Comparison of ENCODE assay signal across 19 cellular contexts in the genomic region with DNA sequence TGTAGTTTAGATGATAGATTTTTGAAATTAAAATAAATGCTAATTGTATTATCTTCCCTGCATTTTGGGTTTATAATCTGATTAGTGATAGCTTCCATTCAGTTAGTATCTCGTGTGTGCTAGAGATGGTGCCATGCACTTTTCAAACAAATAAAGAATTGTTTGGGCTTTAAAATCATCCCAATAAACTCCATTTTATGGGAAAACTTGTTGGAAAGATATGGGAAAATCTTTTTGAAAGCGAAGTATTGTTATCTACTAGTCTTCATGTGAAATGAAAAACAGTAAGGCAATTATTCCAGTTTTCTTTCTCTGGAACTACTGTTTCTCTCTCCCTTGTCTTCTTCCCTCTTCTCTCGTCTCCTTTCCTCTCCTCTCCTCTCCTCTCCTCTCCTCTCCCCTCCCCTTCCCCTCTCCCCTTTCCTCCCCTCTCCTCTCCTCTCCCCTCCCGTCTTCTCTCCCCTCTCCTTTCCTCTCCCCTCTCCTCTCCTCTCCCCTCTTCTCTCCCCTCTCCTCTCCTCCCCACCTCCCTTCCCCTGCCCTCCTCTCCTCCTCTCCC. TPM values are rescaled to one million over a fixed set of nuclear protein-coding genes. Genes with fewer than 3 reads are reported as not detected.
"Had no signal": no experiment of that assay in that cellular context is flagged by ENCODE, and none has a peak within 500 bp of the region (broad histone marks: within the 10 kb centered on the region; RNA-seq: fewer than 3 reads in every experiment).

No MANE protein-coding gene starts in this region.

- ATAC-seq: Panc1, PC-3, SK-N-SH treated with all-trans-retinoic acid at 6 μM for 48 hours had no signal

- H3K27ac ChIP-seq: RWPE1 had no signal

- DNase-seq: IMR-90; Karpas-422; KG1; MM.1S; NCI-H1092 treated with DMSO at 0.1 percent for 48 hours; NCI-H1436; NCI-H187; NCI-H2081 treated with DMSO at 0.1 percent for 48 hours; NCI-H446; NCI-H510A; NCI-H524 treated with DMSO at 0.1 percent for 48 hours; NCI-H82; NK-92 treated with Interleukin-12 subunit alpha and Interleukin-12 subunit beta, amount 100 ng/mL, for 24 hours; PC-3; SHP77 had no signal

RNA-seq across cellular contexts. Expression of gene MUC15, which starts 27.9 kb away (rescaled TPM):
- total RNA-seq: IMR-90, OCI-LY7, PC-3 had no signal
- polyA plus RNA-seq: IMR-90 had no signal
